ENCODE assay signal across 1 cellular context in genomic region chr15:80160570-80161156, GRCh38.
A peak's percentile ranks its signal among the peaks of the same experiment; 100 is the strongest.
TF ChIP-seq lines count a peak whose summit lies in the region.

No MANE protein-coding gene starts in this region.

TF ChIP-seq in K562, 482 proteins besides CTCF, POLR2A, EP300 and RAD21 (continued from another document and continues in another):
- TF ChIP-seq TSHZ1 (CRISPR knock-in tag; IDR thresholded peaks at IDR 0.05) (peak; percentile 56; the same call in 1 of the 2 replicates), E2F1 (CRISPR knock-in tag; IDR thresholded peaks at IDR 0.05) (no peak), ZBTB7A (IDR thresholded peaks at IDR 0.05; ENCODE audit: borderline replicate concordance, control insufficient read depth, low read depth, low read length) (no peak; the same call in 1 of the 2 replicates), MEF2A (IDR thresholded peaks at IDR 0.05; ENCODE audit: control insufficient read depth, low read depth, low read length) (no peak), ZNF586 (CRISPR knock-in tag; conservative IDR thresholded peaks at IDR 0.05) (no peak), HDAC1 (IDR thresholded peaks at IDR 0.05) (peak in 1 of 2 experiments; percentile 73; a peak in 2 of 4 replicates), RBFOX2 (IDR thresholded peaks at IDR 0.05; ENCODE audit: low read depth, low read length) (peak; percentile 66), HIVEP1 (CRISPR knock-in tag; IDR thresholded peaks at IDR 0.05) (peak; percentile 66; the same call in 1 of the 2 replicates), ZEB2 (IDR thresholded peaks at IDR 0.05) (no peak), PRMT5 (CRISPR knock-in tag; IDR thresholded peaks at IDR 0.05) (no peak), ZNF644 (tag; IDR thresholded peaks at IDR 0.05; ENCODE audit: low read depth) (peak; percentile 37; the same call in 1 of the 2 replicates), NFRKB (IDR thresholded peaks at IDR 0.05; ENCODE audit: low read depth) (peak; percentile 75; the same call in 1 of the 2 replicates), DIDO1 (tag; IDR thresholded peaks at IDR 0.05; ENCODE audit: low read depth) (no peak), TAF1 (IDR thresholded peaks at IDR 0.05; ENCODE audit: control insufficient read depth, extremely low read depth, insufficient read depth, low read length, severe bottlenecking) (no peak), HMG20B (CRISPR knock-in tag; IDR thresholded peaks at IDR 0.05) (no peak), KLF13 (tag; IDR thresholded peaks at IDR 0.05; ENCODE audit: borderline replicate concordance, low read depth) (no peak), C11orf30 (IDR thresholded peaks at IDR 0.05; ENCODE audit: low read depth) (peak; percentile 99), ZNF592 (IDR thresholded peaks at IDR 0.05) (peak; percentile 99), MCM2 (IDR thresholded peaks at IDR 0.05; ENCODE audit: low read depth) (no peak), MTA3 (IDR thresholded peaks at IDR 0.05; ENCODE audit: borderline replicate concordance) (0 out of 2 replicates have a peak, but pooled peaks have one; percentile 33), ZNF175 (CRISPR knock-in tag; IDR thresholded peaks at IDR 0.05; ENCODE audit: low read depth) (peak; percentile 96), ARID3B (CRISPR knock-in tag; IDR thresholded peaks at IDR 0.05; ENCODE audit: borderline replicate concordance) (0 out of 2 replicates have a peak, but pooled peaks have one; percentile 53), PML (IDR thresholded peaks at IDR 0.05; ENCODE audit: low read length) (no peak), SP1 (CRISPR knock-in tag; IDR thresholded peaks at IDR 0.05) (no peak), TCF7L2 (IDR thresholded peaks at IDR 0.05; ENCODE audit: low read depth, low read length) (no peak), TAF15 (IDR thresholded peaks at IDR 0.05; ENCODE audit: low read depth, low read length) (no peak), ARID3A (IDR thresholded peaks at IDR 0.05; ENCODE audit: borderline replicate concordance, low read depth, low read length) (no peak), MCM7 (IDR thresholded peaks at IDR 0.05) (no peak), AFF1 (IDR thresholded peaks at IDR 0.05; ENCODE audit: low read depth in 1 of 2, partially characterized antibody in 2 of 2) (peak in 1 of 2 experiments; percentile 37), ZNF717 (CRISPR knock-in tag; IDR thresholded peaks at IDR 0.05) (no peak), HOMEZ (CRISPR knock-in tag; IDR thresholded peaks at IDR 0.05) (no peak), POLR2AphosphoS5 (IDR thresholded peaks at IDR 0.05; ENCODE audit: control insufficient read depth, insufficient read depth, low read depth, low read length) (no peak), ZNF589 (CRISPR knock-in tag; IDR thresholded peaks at IDR 0.05; ENCODE audit: low read depth) (peak; percentile 85; the same call in 1 of the 2 replicates), IRF9 (tag; IDR thresholded peaks at IDR 0.05) (no peak), NR4A1 (CRISPR knock-in tag; IDR thresholded peaks at IDR 0.05) (no peak), NR4A1 (tag; IDR thresholded peaks at IDR 0.05) (peak; percentile 87; the same call in 1 of the 2 replicates), FOXA3 (CRISPR knock-in tag; conservative IDR thresholded peaks at IDR 0.05 in 1 of 2, IDR thresholded peaks at IDR 0.05 in 1 of 2) (no peak), ELF4 (CRISPR knock-in tag; IDR thresholded peaks at IDR 0.05) (peak; percentile 74; the same call in 1 of the 2 replicates), ZNF398 (CRISPR knock-in tag; IDR thresholded peaks at IDR 0.05) (no peak), RHOXF2B (CRISPR knock-in tag; conservative IDR thresholded peaks at IDR 0.05) (no peak)
